In the genomic region with DNA sequence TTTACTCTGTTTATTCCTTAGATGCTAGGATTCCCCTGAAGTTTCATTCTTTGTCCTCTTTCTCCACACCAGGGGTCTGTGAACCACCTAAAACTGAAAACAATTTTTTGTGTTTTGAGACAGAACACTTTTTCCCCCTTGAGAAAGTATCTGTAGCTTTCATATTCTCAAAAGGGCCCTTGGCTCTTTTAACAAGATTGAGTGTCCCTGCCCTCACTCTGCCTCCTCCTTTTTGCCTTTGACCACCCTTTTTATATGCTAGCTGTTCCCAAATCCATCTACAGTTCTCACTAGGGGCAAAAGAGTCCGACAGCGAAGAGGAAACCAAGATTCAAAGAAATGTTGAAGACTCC, we compare ENCODE assay signal across 8 cellular contexts. TPM values are rescaled to one million over a fixed set of nuclear protein-coding genes. Genes with fewer than 3 reads are reported as not detected.
A peak's percentile ranks its signal among the peaks of the same experiment; 100 is the strongest.
DNase-seq lines count a peak whose midpoint lies in the region; ATAC-seq and TF ChIP-seq lines count a peak whose summit lies in the region.

No MANE protein-coding gene starts in this region.

- H3K9me3 Mint-ChIP-seq in activated T-cell treated with anti-CD3 and anti-CD28 coated beads, Interleukin-2, amount 50 U/mL, for 4 hours: peaks cover 3% of the 10 kb centered on the region

- no peak for DNase-seq in activated T-cell treated with anti-CD3 and anti-CD28 coated beads, Interleukin-2, amount 50 U/mL, for 4 hours
- no peak for DNase-seq in activated T-cell treated with anti-CD3 and anti-CD28 coated beads for 4 hours
- no peak for DNase-seq in astrocyte of the cerebellum (ENCODE audit: low read depth)
- DNase-seq in right lobe of liver: no peak
- no peak for DNase-seq in tibial artery
- no peak for DNase-seq in putamen (ENCODE audit: low spot score)
- no peak for DNase-seq in T1000 (lab: John Stamatoyannopoulos, UW)

- H3K36me3 Mint-ChIP-seq in activated T-cell treated with anti-CD3 and anti-CD28 coated beads, Interleukin-2, amount 50 U/mL, for 4 hours (ENCODE audit: insufficient read depth): peaks cover 9% of the 10 kb centered on the region

- H3K27me3 ChIP-seq in right lobe of liver (no peaks in the 10 kb centered on the region), tibial artery (no peaks in the 10 kb centered on the region)

- peak overlapping the region; percentile 82 for H3K4me3 Mint-ChIP-seq in activated T-cell treated with anti-CD3 and anti-CD28 coated beads, Interleukin-2, amount 50 U/mL, for 4 hours

- H3K4me1 ChIP-seq in right lobe of liver (peaks cover 0 to 31% (median 2%) of the 10 kb centered on the region in 4 donors), tibial artery (peaks cover 0 to 35% (median 20%) of the 10 kb centered on the region in 4 donors)

- H3K4me3 ChIP-seq in astrocyte of the cerebellum (ENCODE audit: low read depth, low read length) (peak overlapping the region; percentile 82), right lobe of liver (peak overlapping the region; percentile 41 to 76 (median 51)), tibial artery (peak overlapping the region; percentile 69 to 92)

- TF ChIP-seq POLR2A in right lobe of liver (IDR thresholded peaks at IDR 0.05): no peak

- in situ Hi-C loops in astrocyte of the cerebellum (cut with HindIII; ENCODE audit: low sequenced_read_pairs): no loop called here

- TF ChIP-seq CTCF in astrocyte of the cerebellum (IDR thresholded peaks at IDR 0.05; ENCODE audit: low read depth, low read length, missing control alignments) (no peak), right lobe of liver (IDR thresholded peaks at IDR 0.05) (no peak), tibial artery (IDR thresholded peaks at IDR 0.05) (no peak)

- H3K27ac ChIP-seq in right lobe of liver (peak overlapping the region; percentile 67 to 88 (median 74)), tibial artery (peak overlapping the region; percentile 89 to 96)

- 9% methylated on average over 2 of the region's 2 CpGs for WGBS in right lobe of liver (ENCODE audit: insufficient coverage, low coverage, low lambda C conversion rate, missing lambda C conversion rate)

- H3K36me3 ChIP-seq in right lobe of liver (no peaks in the 10 kb centered on the region), tibial artery (no peaks in the 10 kb centered on the region)

- intact Hi-C loops in right lobe of liver (cut with DNase I) (no loop called here), tibial artery (cut with DNase I; ENCODE audit: low total_unique reads) (loop anchor here (5.0 to 10.0 kb wide), 2 partner anchors 197 to 880 kb away; partner anchors contain the start of genes MDH1, TMEM17 and WDPCP)

- H3K27me3 Mint-ChIP-seq in activated T-cell treated with anti-CD3 and anti-CD28 coated beads, Interleukin-2, amount 50 U/mL, for 4 hours (ENCODE audit: low read depth): no peaks in the 10 kb centered on the region

- ATAC-seq in activated T-cell treated with anti-CD3 and anti-CD28 coated beads, Interleukin-2, amount 50 U/mL, for 4 hours: no peak
- ATAC-seq in right lobe of liver (no peak), HG03457 (IDR thresholded peaks at IDR 0.05; ENCODE audit: unreplicated experiment) (no peak)

- H3K4me1 Mint-ChIP-seq in activated T-cell treated with anti-CD3 and anti-CD28 coated beads, Interleukin-2, amount 50 U/mL, for 4 hours (ENCODE audit: low read depth): peaks cover 35% of the 10 kb centered on the region

- no peaks in the 10 kb centered on the region for H3K9me3 ChIP-seq in right lobe of liver
- H3K9me3 ChIP-seq in tibial artery: no peaks in the 10 kb centered on the region

RNA-seq across cellular contexts. Expression of gene EHBP1, which starts 0.9 kb away (rescaled TPM):
- total RNA-seq in activated T-cell treated with anti-CD3 and anti-CD28 coated beads, Interleukin-2, amount 50 U/mL, for 4 hours: 10 to 100 TPM; 19.8 to 21.4 (median 20.2) TPM
- 10 to 100 TPM; 40.4 to 66.6 (median 46.3) TPM for total RNA-seq in right lobe of liver
